In the genomic region with DNA sequence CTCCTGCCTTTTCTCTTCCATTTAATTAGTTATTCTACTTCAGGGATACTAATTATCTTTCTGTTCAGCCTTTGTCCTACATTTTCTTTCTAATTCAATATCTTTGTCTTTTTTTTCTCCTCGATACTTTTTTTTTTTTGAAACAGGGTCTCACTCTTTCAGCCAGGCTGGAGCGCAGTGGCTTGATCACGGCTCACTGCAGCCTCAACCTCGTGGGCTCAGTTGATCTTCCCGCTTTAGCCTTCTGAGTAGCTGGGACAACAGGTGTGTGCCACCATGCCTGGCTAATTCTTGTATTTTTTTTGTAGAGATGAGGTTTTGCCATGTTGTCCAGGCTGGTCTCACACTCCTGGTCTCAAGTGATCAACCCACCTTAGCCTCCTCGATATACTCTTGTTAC, we compare ENCODE assay signal across 21 cellular contexts.
"Had no signal": no experiment of that assay in that cellular context is flagged by ENCODE, and none has a peak within 500 bp of the region (broad histone marks: within the 10 kb centered on the region; RNA-seq: fewer than 3 reads in every experiment).

No MANE protein-coding gene starts in this region.

- H3K9me3 Mint-ChIP-seq: dendritic cell treated with granulocyte-macrophage colony-stimulating factor and Interleukin-4, amounts not matched to agents 40 ng/mL and 50 ng/mL, for 4 days; endodermal cell; naive B cell; neural crest cell had no signal

- H3K27ac Mint-ChIP-seq: dendritic cell treated with granulocyte-macrophage colony-stimulating factor and Interleukin-4, amounts not matched to agents 40 ng/mL and 50 ng/mL, for 4 days; endodermal cell had no signal

- H3K27ac ChIP-seq: heart right ventricle, ovary, right atrium auricular region, sigmoid colon, skin epidermis, stomach, thoracic aorta, transverse colon had no signal

- H3K27me3 ChIP-seq: heart right ventricle, ovary, right atrium auricular region, sigmoid colon, stomach, transverse colon had no signal

- H3K4me3 Mint-ChIP-seq: dendritic cell treated with granulocyte-macrophage colony-stimulating factor and Interleukin-4, amounts not matched to agents 40 ng/mL and 50 ng/mL, for 4 days; endodermal cell; neural crest cell had no signal

- H3K27me3 Mint-ChIP-seq: dendritic cell treated with granulocyte-macrophage colony-stimulating factor and Interleukin-4, amounts not matched to agents 40 ng/mL and 50 ng/mL, for 4 days; naive B cell had no signal

- ATAC-seq: heart right ventricle had no signal

- H3K9me3 ChIP-seq: ovary, right atrium auricular region, sigmoid colon, stomach, thoracic aorta, transverse colon had no signal

- DNase-seq: endodermal cell; foreskin melanocyte; heart right ventricle; hypothalamus; kidney glomerular epithelial cell; mesendoderm; naive B cell; nucleus accumbens; ovary; sigmoid colon; stimulated activated CD4-positive, alpha-beta T cell treated with anti-CD3 and anti-CD28 coated beads, Interleukin-2, amount 100 ng/mL, for 24 hours; stimulated activated CD4-positive, alpha-beta T cell treated with anti-CD3 and anti-CD28 coated beads, Interleukin-4, amount 100 ng/mL, for 4 hours; stimulated activated naive CD4-positive, alpha-beta T cell; stomach; substantia nigra; transverse colon had no signal
